Comparison of ENCODE assay signal across 8 cellular contexts in the genomic region with DNA sequence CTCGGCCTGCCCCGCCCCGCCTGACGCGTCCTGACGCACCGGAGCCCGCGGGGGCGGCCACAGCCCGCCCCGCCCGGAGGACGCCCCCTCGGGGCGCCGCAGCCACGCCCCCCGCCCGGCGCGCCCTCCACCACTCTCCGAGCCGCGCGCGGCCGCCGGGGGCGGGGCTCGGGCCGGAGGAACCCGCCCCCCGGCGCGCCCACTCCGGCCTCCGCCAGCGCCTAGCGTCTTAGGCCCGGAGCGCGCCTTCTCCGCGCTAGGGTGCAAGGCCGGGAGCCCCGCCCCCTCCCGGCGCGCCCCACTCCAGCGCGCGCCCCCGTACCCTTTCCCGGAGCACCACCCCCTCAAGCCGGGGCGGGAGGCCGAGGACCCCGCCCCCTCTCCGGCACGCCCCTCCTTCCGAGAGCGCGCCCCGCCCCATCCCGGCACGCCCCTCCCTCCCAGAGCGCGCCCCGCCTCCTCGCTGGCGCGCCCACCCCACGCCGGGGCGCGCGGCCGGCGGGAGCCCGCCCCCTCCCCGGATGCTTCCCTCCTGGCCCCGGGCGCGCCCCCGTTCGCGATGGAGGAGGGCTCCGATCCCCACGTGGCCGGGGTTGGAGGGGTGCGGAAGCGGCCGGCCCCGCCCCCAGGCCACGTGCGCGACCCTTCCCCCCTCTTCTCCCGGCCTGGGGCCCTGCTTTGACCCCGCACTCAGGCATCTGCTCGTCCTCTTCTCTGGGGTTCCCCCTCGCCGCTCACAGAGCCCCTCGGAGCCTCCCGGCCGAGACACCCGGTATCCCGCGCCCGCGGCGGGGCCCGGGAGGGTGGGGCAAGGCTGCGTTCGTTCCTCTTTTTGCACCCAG. TPM values are rescaled to one million over a fixed set of nuclear protein-coding genes. Genes with fewer than 3 reads are reported as not detected.
DNase-seq lines count a peak whose midpoint lies in the region; ATAC-seq and TF ChIP-seq lines count a peak whose summit lies in the region.

No MANE protein-coding gene starts in this region.

- H3K27me3 Mint-ChIP-seq in activated naive CD8-positive, alpha-beta T cell treated with anti-CD3 and anti-CD28 coated beads, Interleukin-2, amount 50 U/mL, for 24 hours: no peaks in the 10 kb centered on the region
- H3K27me3 Mint-ChIP-seq in type B pancreatic cell: peaks cover 15% of the 10 kb centered on the region

- no peaks in the 10 kb centered on the region for H3K9me3 Mint-ChIP-seq in activated naive CD8-positive, alpha-beta T cell treated with anti-CD3 and anti-CD28 coated beads, Interleukin-2, amount 50 U/mL, for 24 hours
- no peaks in the 10 kb centered on the region for H3K9me3 Mint-ChIP-seq in type B pancreatic cell

- H3K4me3 ChIP-seq in heart left ventricle: peak overlapping the region; percentile 59 to 99 (median 76)

- WGBS in heart left ventricle, 4 donors: 0 to 1% (median 0%) methylated on average over 14 to 115 of the region's 115 CpGs

- peaks cover 0 to 50% (median 36%) of the 10 kb centered on the region in 12 donors for H3K4me1 ChIP-seq in heart left ventricle

- intact Hi-C loops in heart left ventricle (cut with DNase I): loop anchor here in 2 of 10 donors (2.0 to 10.0 kb wide), 2 partner anchors 65 to 201 kb away; no protein-coding TSS in a partner anchor
- intact Hi-C loops in posterior cingulate gyrus (cut with DNase I): no loop called here

- H3K27ac ChIP-seq in heart left ventricle: peak overlapping the region; percentile 66 to 98 (median 90)

- no peaks in the 10 kb centered on the region for H3K36me3 ChIP-seq in heart left ventricle

- H3K36me3 Mint-ChIP-seq in activated naive CD8-positive, alpha-beta T cell treated with anti-CD3 and anti-CD28 coated beads, Interleukin-2, amount 50 U/mL, for 24 hours (ENCODE audit: low read depth): peaks cover 6% of the 10 kb centered on the region
- no peaks in the 10 kb centered on the region for H3K36me3 Mint-ChIP-seq in type B pancreatic cell

- TF ChIP-seq CTCF in GM10266 (IDR thresholded peaks at IDR 0.05; ENCODE audit: control insufficient read depth, insufficient read depth, low read depth, missing control alignments) (no peak), heart left ventricle (IDR thresholded peaks at IDR 0.05) (no peak), type B pancreatic cell (conservative IDR thresholded peaks at IDR 0.05) (no peak)

- peak in 1 of 2 donors; percentile 39 for TF ChIP-seq POLR2A in heart left ventricle (IDR thresholded peaks at IDR 0.05)

- H3K27me3 ChIP-seq in heart left ventricle: no peaks in the 10 kb centered on the region

- H3K4me1 Mint-ChIP-seq in activated naive CD8-positive, alpha-beta T cell treated with anti-CD3 and anti-CD28 coated beads, Interleukin-2, amount 50 U/mL, for 24 hours: peaks cover 35% of the 10 kb centered on the region
- peaks cover 12% of the 10 kb centered on the region for H3K4me1 Mint-ChIP-seq in type B pancreatic cell (ENCODE audit: unreplicated experiment)

- no peaks in the 10 kb centered on the region for H3K9me3 ChIP-seq in heart left ventricle

- DNase-seq in GM10266 (ENCODE audit: extremely low spot score): peak; percentile 99
- peak; percentile 92 for DNase-seq in NCI-H1092 (lab: John Stamatoyannopoulos, UW)
- peak; percentile 78 to 88 for DNase-seq in SW 1271 (lab: John Stamatoyannopoulos, UW)
- DNase-seq in activated naive CD8-positive, alpha-beta T cell treated with anti-CD3 and anti-CD28 coated beads, Interleukin-2, amount 50 U/mL, for 24 hours: peak; percentile 96
- DNase-seq in heart left ventricle: peak; percentile 93 to 96 (median 93)
- DNase-seq in posterior cingulate gyrus: peak; percentile 59 to 97 (median 78)
- DNase-seq in type B pancreatic cell (ENCODE audit: extremely low spot score, unreplicated experiment): peak; percentile 96

- ATAC-seq in HG02588 (IDR thresholded peaks at IDR 0.05; ENCODE audit: unreplicated experiment): peak; percentile 51
- peak; percentile 61 for ATAC-seq in activated naive CD8-positive, alpha-beta T cell treated with anti-CD3 and anti-CD28 coated beads, Interleukin-2, amount 50 U/mL, for 24 hours
- ATAC-seq in heart left ventricle: peak; percentile 66 to 83 (median 82)

- peak overlapping the region; percentile 49 for H3K27ac Mint-ChIP-seq in activated naive CD8-positive, alpha-beta T cell treated with anti-CD3 and anti-CD28 coated beads, Interleukin-2, amount 50 U/mL, for 24 hours
- H3K27ac Mint-ChIP-seq in type B pancreatic cell: no peak overlapping the region

- H3K4me3 Mint-ChIP-seq in activated naive CD8-positive, alpha-beta T cell treated with anti-CD3 and anti-CD28 coated beads, Interleukin-2, amount 50 U/mL, for 24 hours: peak overlapping the region; percentile 75
- peak overlapping the region; percentile 79 for H3K4me3 Mint-ChIP-seq in type B pancreatic cell

RNA-seq across cellular contexts. Expression of a gene that starts 0.5 kb away (rescaled TPM):
- total RNA-seq in heart left ventricle (10 to 100 TPM in 4 of 9 donors, 1 to 10 TPM in 5; 2.9 to 19.7 (median 9.2) TPM), type B pancreatic cell (ENCODE audit: low replicate concordance) (17.9 and 18.1 TPM in 2 replicates)
- polyA plus RNA-seq in heart left ventricle: 10 to 100 TPM in 1 of 2 donors, 1 to 10 TPM in 1; 3.5 to 10.2 TPM

RNA-seq across cellular contexts. Expression of a gene that starts 15.6 kb away (rescaled TPM):
- 10 to 100 TPM; 13.2 to 22.4 (median 16.5) TPM for total RNA-seq in heart left ventricle
- polyA plus RNA-seq in heart left ventricle: 10 to 100 TPM; 16.3 to 16.4 TPM
- total RNA-seq in type B pancreatic cell (ENCODE audit: low replicate concordance): 36.4 and 37.9 TPM in 2 replicates

RNA-seq across cellular contexts. Expression of a gene that starts 21.4 kb away (rescaled TPM):
- total RNA-seq in heart left ventricle (100 to 1,000 TPM in 2 of 9 donors, 10 to 100 TPM in 7; 48.5 to 121 (median 52.0) TPM), type B pancreatic cell (ENCODE audit: low replicate concordance) (60.4 and 62.0 TPM in 2 replicates)
- polyA plus RNA-seq in heart left ventricle: 100 to 1,000 TPM in 1 of 2 donors, 10 to 100 TPM in 1; 64.1 to 116 TPM

RNA-seq across cellular contexts. Expression of a gene that starts 41.3 kb away (rescaled TPM):
- total RNA-seq in heart left ventricle: 1 to 10 TPM; 1.2 to 5.1 (median 1.9) TPM
- polyA plus RNA-seq in heart left ventricle: 1 to 10 TPM; 1.6 to 3.1 TPM
- total RNA-seq in type B pancreatic cell (ENCODE audit: low replicate concordance): 12.1 and 13.9 TPM in 2 replicates

RNA-seq across cellular contexts. Expression of a gene that starts 41.3 kb away (rescaled TPM):
- total RNA-seq in heart left ventricle: 10 to 100 TPM; 13.5 to 38.8 (median 19.1) TPM
- polyA plus RNA-seq in heart left ventricle: 10 to 100 TPM; 15.4 to 28.3 TPM
- 76.9 and 90.6 TPM in 2 replicates for total RNA-seq in type B pancreatic cell (ENCODE audit: low replicate concordance)

Comparison
In these comparisons a context has a peak if more than half of its experiments do, and no peak if none do; other contexts are left out.
1. Peak in every context shown above with its lines: DNase-seq, ATAC-seq, H3K4me3 ChIP-seq and H3K27ac ChIP-seq.